In the genomic region with DNA sequence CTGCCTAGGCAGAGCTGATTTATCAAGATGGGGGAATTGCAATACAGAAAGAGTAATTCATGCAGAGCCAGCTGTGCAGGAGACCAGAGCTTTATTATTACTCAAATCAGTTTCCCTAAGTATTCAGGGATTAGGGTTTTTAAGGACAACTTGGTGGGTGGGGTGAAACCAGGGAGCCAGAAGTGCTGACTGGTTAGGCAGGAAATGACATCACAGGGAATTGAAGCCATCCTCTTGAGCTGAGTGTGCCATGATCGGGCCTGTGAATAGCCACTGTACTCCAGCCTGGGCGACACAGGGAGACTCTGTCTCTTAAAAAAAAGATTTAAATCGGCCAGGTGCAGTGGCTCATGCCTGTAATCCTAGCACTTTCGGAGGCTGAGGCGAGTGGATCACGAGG, we compare ENCODE assay signal across 19 cellular contexts. TPM values are rescaled to one million over a fixed set of nuclear protein-coding genes. Genes with fewer than 3 reads are reported as not detected.
DNase-seq lines count a peak whose midpoint lies in the region; ATAC-seq, FAIRE-seq and TF ChIP-seq lines count a peak whose summit lies in the region.
"Had no signal": no experiment of that assay in that cellular context is flagged by ENCODE, and none has a peak within 500 bp of the region (broad histone marks: within the 10 kb centered on the region; RNA-seq: fewer than 3 reads in every experiment).

No MANE protein-coding gene starts in this region.

- H3K27ac Mint-ChIP-seq in astrocyte (ENCODE audit: unreplicated experiment): peak overlapping the region; percentile 80
- H3K27ac Mint-ChIP-seq in activated CD8-positive, alpha-beta T cell treated with anti-CD3 and anti-CD28 coated beads for 36 hours: no peak overlapping the region
- H3K27ac Mint-ChIP-seq: activated CD4-positive, alpha-beta memory T cell treated with anti-CD3 and anti-CD28 coated beads, Interleukin-2, amount 10 ng/mL, durations not matched to agents 7 days and 5 days; stimulated activated memory B cell treated with anti-CD40 and anti-IgM and Interleukin-4, amounts not matched to agents 10 μg/mL and 1 μg/mL and 100 μg/mL, for 72 hours had no signal

- H3K9ac ChIP-seq in Karpas-422 (ENCODE audit: low read length) (no peak overlapping the region), astrocyte (ENCODE audit: low read length) (no peak overlapping the region), colonic mucosa (ENCODE audit: low read depth in 2 of 2, low read length in 2 of 2) (no peak overlapping the region)
- H3K9ac ChIP-seq: BLaER1 treated with 17β-estradiol and CSF1 and Interleukin-3, amounts not matched to agents 10 nM and 100 nM had no signal

- H3K36me3 Mint-ChIP-seq in astrocyte (ENCODE audit: low read depth, unreplicated experiment): peaks cover 6% of the 10 kb centered on the region
- H3K36me3 Mint-ChIP-seq in activated CD8-positive, alpha-beta T cell treated with anti-CD3 and anti-CD28 coated beads for 36 hours (ENCODE audit: low read depth): no peaks in the 10 kb centered on the region
- H3K36me3 Mint-ChIP-seq: stimulated activated memory B cell treated with anti-CD40 and anti-IgM and Interleukin-4, amounts not matched to agents 10 μg/mL and 1 μg/mL and 100 μg/mL, for 72 hours had no signal

- H3K27ac ChIP-seq in Karpas-422 (ENCODE audit: low read length) (peak overlapping the region; percentile 60), astrocyte (ENCODE audit: low read depth, low read length) (no peak overlapping the region), body of pancreas (no peak overlapping the region), colonic mucosa (no peak overlapping the region)
- H3K27ac ChIP-seq: BLaER1 treated with 17β-estradiol and CSF1 and Interleukin-3, amounts not matched to agents 10 nM and 100 nM; brain microvascular endothelial cell had no signal

- no peaks in the 10 kb centered on the region for H3K9me3 Mint-ChIP-seq in astrocyte (ENCODE audit: unreplicated experiment)
- no peaks in the 10 kb centered on the region for H3K9me3 Mint-ChIP-seq in activated CD8-positive, alpha-beta T cell treated with anti-CD3 and anti-CD28 coated beads for 36 hours
- H3K9me3 Mint-ChIP-seq: activated CD4-positive, alpha-beta memory T cell treated with anti-CD3 and anti-CD28 coated beads, Interleukin-2, amount 10 ng/mL, durations not matched to agents 7 days and 5 days; stimulated activated memory B cell treated with anti-CD40 and anti-IgM and Interleukin-4, amounts not matched to agents 10 μg/mL and 1 μg/mL and 100 μg/mL, for 72 hours had no signal

- FAIRE-seq in astrocyte (lab: Jason Lieb, UNC): no peak
- FAIRE-seq: endometrium, G401.6 had no signal

- H3K27me3 ChIP-seq in Karpas-422 (ENCODE audit: low read length): no peaks in the 10 kb centered on the region
- H3K27me3 ChIP-seq in astrocyte (ENCODE audit: insufficient read depth, low read length): no peaks in the 10 kb centered on the region
- no peaks in the 10 kb centered on the region for H3K27me3 ChIP-seq in body of pancreas
- H3K27me3 ChIP-seq in colonic mucosa: no peaks in the 10 kb centered on the region
- H3K27me3 ChIP-seq: BLaER1 treated with 17β-estradiol and CSF1 and Interleukin-3, amounts not matched to agents 10 nM and 100 nM; brain microvascular endothelial cell; sigmoid colon had no signal

- no peaks in the 10 kb centered on the region for H3K4me1 Mint-ChIP-seq in astrocyte (ENCODE audit: low read depth, unreplicated experiment)
- peaks cover 3% of the 10 kb centered on the region for H3K4me1 Mint-ChIP-seq in activated CD8-positive, alpha-beta T cell treated with anti-CD3 and anti-CD28 coated beads for 36 hours (ENCODE audit: low read depth)

- H3K9me3 ChIP-seq in Karpas-422 (ENCODE audit: low read length) (no peaks in the 10 kb centered on the region), astrocyte (ENCODE audit: insufficient read depth, low read depth, low read length) (no peaks in the 10 kb centered on the region), body of pancreas (no peaks in the 10 kb centered on the region), colonic mucosa (no peaks in the 10 kb centered on the region)
- H3K9me3 ChIP-seq: BLaER1 treated with 17β-estradiol and CSF1 and Interleukin-3, amounts not matched to agents 10 nM and 100 nM; sigmoid colon had no signal

- CTCF ChIA-PET in activated CD8-positive, alpha-beta T cell treated with anti-CD3 and anti-CD28 coated beads for 36 hours (lab: Charles Lee): interaction anchor here (0.7 kb wide), 1 partner anchor 15 kb away, joined by 3 read pairs; no protein-coding TSS in a partner anchor

- TF ChIP-seq POLR2A in body of pancreas (IDR thresholded peaks at IDR 0.05): no peak

- H3K4me3 ChIP-seq in Karpas-422 (ENCODE audit: low read length) (no peak overlapping the region), astrocyte (ENCODE audit: insufficient read depth, low read depth, low read length) (no peak overlapping the region), body of pancreas (no peak overlapping the region), colonic mucosa (no peak overlapping the region)
- H3K4me3 ChIP-seq: BLaER1 treated with 17β-estradiol and CSF1 and Interleukin-3, amounts not matched to agents 10 nM and 100 nM; sigmoid colon had no signal

- peaks cover 42% of the 10 kb centered on the region for H3K36me3 ChIP-seq in Karpas-422 (ENCODE audit: insufficient read depth, low read length)
- no peaks in the 10 kb centered on the region for H3K36me3 ChIP-seq in astrocyte (ENCODE audit: insufficient read depth, low read length)
- no peaks in the 10 kb centered on the region for H3K36me3 ChIP-seq in body of pancreas (replicated peaks in 1 of 2; ENCODE audit: insufficient read depth in 1 of 2, low read depth in 2 of 2)
- no peaks in the 10 kb centered on the region for H3K36me3 ChIP-seq in colonic mucosa
- H3K36me3 ChIP-seq: brain microvascular endothelial cell, sigmoid colon had no signal

- POLR2A ChIA-PET in activated CD8-positive, alpha-beta T cell treated with anti-CD3 and anti-CD28 coated beads for 36 hours (lab: Charles Lee): no interaction called here

- intact Hi-C loops in body of pancreas (cut with DNase I): no loop called here
- intact Hi-C loops in activated CD8-positive, alpha-beta T cell treated with anti-CD3 and anti-CD28 coated beads for 36 hours (cut with micrococcal nuclease): no loop called here
- intact Hi-C loops in colonic mucosa (cut with DNase I): loop anchor here (10.0 kb wide), 1 partner anchor 130 kb away; no protein-coding TSS in a partner anchor

- ATAC-seq in GM18909 (IDR thresholded peaks at IDR 0.05; ENCODE audit: poor library complexity, unreplicated experiment) (no peak), body of pancreas (no peak)
- ATAC-seq in activated CD8-positive, alpha-beta T cell treated with anti-CD3 and anti-CD28 coated beads for 36 hours: no peak
- ATAC-seq: stimulated activated memory B cell treated with anti-CD40 and anti-IgM and Interleukin-4, amounts not matched to agents 10 μg/mL and 1 μg/mL and 100 μg/mL, for 72 hours had no signal

- H3K79me2 ChIP-seq in Karpas-422 (ENCODE audit: low read length) (peaks cover 91% of the 10 kb centered on the region), astrocyte (ENCODE audit: insufficient read depth, low read length) (no peaks in the 10 kb centered on the region)

- DNase-seq in EH (ENCODE audit: low read depth) (peak; percentile 38), Karpas-422 (no peak), astrocyte (ENCODE audit: low read depth) (peak; percentile 18), iris pigment epithelial cell (ENCODE audit: low read depth) (peak; percentile 36), body of pancreas (no peak), colonic mucosa (no peak)
- DNase-seq in activated CD8-positive, alpha-beta T cell treated with anti-CD3 and anti-CD28 coated beads for 36 hours: no peak
- DNase-seq: activated CD4-positive, alpha-beta memory T cell treated with anti-CD3 and anti-CD28 coated beads, Interleukin-2, amount 10 ng/mL, durations not matched to agents 7 days and 5 days; activated effector memory CD4-positive, alpha-beta T cell treated with anti-CD3 and anti-CD28 coated beads, Interleukin-2, amount 50 U/mL, for 16 hours; KBM-7; NCI-H1436 treated with DMSO at 0.1 percent for 48 hours; NCI-H748 treated with DMSO at 0.1 percent for 48 hours; sigmoid colon had no signal

- no peak for TF ChIP-seq CTCF in astrocyte (IDR thresholded peaks at IDR 0.05; ENCODE audit: insufficient read depth, low read depth, low read length)
- TF ChIP-seq CTCF in body of pancreas (IDR thresholded peaks at IDR 0.05): no peak
- TF ChIP-seq CTCF in activated CD8-positive, alpha-beta T cell treated with anti-CD3 and anti-CD28 coated beads for 36 hours (IDR thresholded peaks at IDR 0.05): no peak
- no peak for TF ChIP-seq CTCF in colonic mucosa (IDR thresholded peaks at IDR 0.05)

- H3K9me2 ChIP-seq in Karpas-422 (replicated peaks; ENCODE audit: insufficient read depth, low read length): no peaks in the 10 kb centered on the region

- H3K4me2 ChIP-seq in Karpas-422 (ENCODE audit: low read depth, low read length, poor library complexity, severe bottlenecking) (no peak overlapping the region), astrocyte (ENCODE audit: low read length) (no peak overlapping the region)

- H3K4me3 Mint-ChIP-seq in astrocyte (ENCODE audit: unreplicated experiment): no peak overlapping the region
- no peak overlapping the region for H3K4me3 Mint-ChIP-seq in activated CD8-positive, alpha-beta T cell treated with anti-CD3 and anti-CD28 coated beads for 36 hours
- H3K4me3 Mint-ChIP-seq: activated CD4-positive, alpha-beta memory T cell treated with anti-CD3 and anti-CD28 coated beads, Interleukin-2, amount 10 ng/mL, durations not matched to agents 7 days and 5 days; stimulated activated memory B cell treated with anti-CD40 and anti-IgM and Interleukin-4, amounts not matched to agents 10 μg/mL and 1 μg/mL and 100 μg/mL, for 72 hours had no signal

- H3K27me3 Mint-ChIP-seq in astrocyte (ENCODE audit: low read depth, unreplicated experiment): no peaks in the 10 kb centered on the region
- no peaks in the 10 kb centered on the region for H3K27me3 Mint-ChIP-seq in activated CD8-positive, alpha-beta T cell treated with anti-CD3 and anti-CD28 coated beads for 36 hours
- H3K27me3 Mint-ChIP-seq: activated CD4-positive, alpha-beta memory T cell treated with anti-CD3 and anti-CD28 coated beads, Interleukin-2, amount 10 ng/mL, durations not matched to agents 7 days and 5 days; stimulated activated memory B cell treated with anti-CD40 and anti-IgM and Interleukin-4, amounts not matched to agents 10 μg/mL and 1 μg/mL and 100 μg/mL, for 72 hours had no signal

- H4K20me1 ChIP-seq in Karpas-422 (ENCODE audit: insufficient read depth, low read depth, low read length) (0 out of 2 replicates have a peak, but pooled peaks cover 2% of the 10 kb centered on the region), astrocyte (ENCODE audit: insufficient read depth, low read length) (no peaks in the 10 kb centered on the region)

- no peak overlapping the region for H2AFZ ChIP-seq in Karpas-422 (ENCODE audit: low read length)
- no peak overlapping the region for H2AFZ ChIP-seq in astrocyte (ENCODE audit: low read depth, low read length)

- 95 to 97% methylated on average over 6 of the region's 6 CpGs for WGBS in body of pancreas, 2 donors

- H3K4me1 ChIP-seq in Karpas-422 (ENCODE audit: low read length) (peaks cover 94% of the 10 kb centered on the region), astrocyte (ENCODE audit: insufficient read depth, low read length) (no peaks in the 10 kb centered on the region), body of pancreas (peaks cover 32% of the 10 kb centered on the region), colonic mucosa (no peaks in the 10 kb centered on the region)
- H3K4me1 ChIP-seq: sigmoid colon had no signal

RNA-seq across cellular contexts. Expression of gene CDK5RAP2, which starts 45.3 kb away (rescaled TPM):
- total RNA-seq in Karpas-422 (2014; rRNA removed; shearing (Covaris generic); ENCODE audit: low replicate concordance): 48.4 and 68.8 TPM in 2 replicates
- total RNA-seq in astrocyte (26.6 and 36.3 TPM in 2 replicates), body of pancreas (10 to 100 TPM; 21.5 to 45.5 TPM), colonic mucosa (10 to 100 TPM; 31.9 to 45.8 TPM)
- 10 to 100 TPM; 61.5 to 67.6 TPM for total RNA-seq in activated CD8-positive, alpha-beta T cell treated with anti-CD3 and anti-CD28 coated beads for 36 hours

Comparison
In these comparisons a context has a peak if more than half of its experiments do, and no peak if none do; other contexts are left out.
1. DNase-seq: peak in EH (single experiment), astrocyte (single experiment) and iris pigment epithelial cell (single experiment); none in Karpas-422 (single experiment), body of pancreas (0 of 4), activated CD8-positive, alpha-beta T cell treated with anti-CD3 and anti-CD28 coated beads for 36 hours (single experiment) and colonic mucosa (single experiment).